Comparison of ENCODE assay signal across 20 cellular contexts in genomic region chr11:80280737-80281136, GRCh38.
"Had no signal": no experiment of that assay in that cellular context is flagged by ENCODE, and none has a peak within 500 bp of the region (broad histone marks: within the 10 kb centered on the region; RNA-seq: fewer than 3 reads in every experiment).

No MANE protein-coding gene starts in this region.

- H3K27ac ChIP-seq: body of pancreas, foreskin keratinocyte, neutrophil, parathyroid adenoma had no signal

- H3K27me3 ChIP-seq: body of pancreas, neutrophil had no signal

- H3K36me3 ChIP-seq: neutrophil had no signal

- ATAC-seq: activated CD8-positive, alpha-beta T cell treated with anti-CD3 and anti-CD28 coated beads, Interleukin-2, amount 10 ng/mL, durations not matched to agents 7 days and 5 days; activated T-cell treated with anti-CD3 and anti-CD28 coated beads, Interleukin-2, amount 50 U/mL, for 72 hours; body of pancreas; foreskin keratinocyte; naive thymus-derived CD8-positive, alpha-beta T cell had no signal

- H3K4me3 ChIP-seq: body of pancreas had no signal

- H3K9me3 ChIP-seq: body of pancreas, neutrophil had no signal

- DNase-seq: activated CD4-positive, alpha-beta T cell treated with anti-CD3 and anti-CD28 coated beads, Interleukin-2, amount 10 ng/mL, durations not matched to agents 24 days and 14 days; activated CD4-positive, CD25-positive, alpha-beta regulatory T cell; activated CD8-positive, alpha-beta memory T cell treated with anti-CD3 and anti-CD28 coated beads, Interleukin-2, amount 50 U/mL, for 4 hours; activated CD8-positive, alpha-beta T cell treated with anti-CD3 and anti-CD28 coated beads, Interleukin-2, amount 10 ng/mL, durations not matched to agents 7 days and 5 days; activated gamma-delta T cell; activated T-cell treated with anti-CD3 and anti-CD28 coated beads, Interleukin-2, amount 50 U/mL, for 72 hours; amniotic stem cell; body of pancreas; central memory CD4-positive, alpha-beta T cell; cortex of kidney; effector CD4-positive, alpha-beta T cell; left cardiac atrium; naive thymus-derived CD8-positive, alpha-beta T cell; stimulated activated CD4-positive, alpha-beta T cell treated with anti-CD3 and anti-CD28 coated beads, Interleukin-4, amount 100 ng/mL, for 4 hours; stimulated activated CD8-positive, alpha-beta memory T cell treated with anti-CD3 and anti-CD28 coated beads, Interleukin-4, amount 100 ng/mL, for 48 hours; stimulated activated naive CD4-positive, alpha-beta T cell treated with Interleukin-2 at 50 U/mL for 16 hours; trophoblast cell had no signal

- H3K4me1 ChIP-seq: foreskin keratinocyte, parathyroid adenoma had no signal
